In the genomic region with DNA sequence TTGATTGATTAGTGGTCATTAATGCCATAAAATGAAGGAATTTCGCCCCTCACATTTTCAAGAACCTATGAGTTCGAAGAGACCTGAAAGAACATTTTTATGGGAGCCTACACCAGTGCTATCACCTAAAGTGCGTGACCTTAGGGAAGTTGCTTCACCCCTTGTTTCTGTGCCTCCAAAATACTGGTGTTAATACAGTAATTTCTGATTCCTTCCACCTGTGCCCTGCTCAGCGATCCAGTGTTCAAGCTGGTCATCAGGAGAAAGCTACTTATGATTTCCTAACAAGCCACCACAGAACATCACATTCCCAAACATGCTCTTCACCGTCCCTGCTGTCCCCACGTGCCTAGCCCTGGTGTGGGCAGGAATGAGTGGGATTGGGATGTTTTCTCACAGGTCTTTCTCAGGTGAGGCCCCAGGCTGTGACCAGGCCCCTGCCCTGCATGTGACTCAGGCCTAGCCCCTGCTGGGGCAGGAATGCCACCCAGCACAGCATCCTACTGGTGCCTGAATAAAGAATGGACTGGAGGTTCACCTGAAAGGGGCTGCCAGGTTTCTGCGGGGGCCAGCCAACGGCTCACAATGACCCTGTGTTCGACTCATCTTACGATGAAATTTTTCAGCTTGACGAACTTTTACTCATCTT, we compare ENCODE assay signal across 1 cellular context.
TF ChIP-seq lines count a peak whose summit lies in the region.

No MANE protein-coding gene starts in this region.

TF ChIP-seq in GM23338, 12 proteins besides CTCF, POLR2A, EP300 and RAD21 (continued from another document):
- TF ChIP-seq, protein P1, sequence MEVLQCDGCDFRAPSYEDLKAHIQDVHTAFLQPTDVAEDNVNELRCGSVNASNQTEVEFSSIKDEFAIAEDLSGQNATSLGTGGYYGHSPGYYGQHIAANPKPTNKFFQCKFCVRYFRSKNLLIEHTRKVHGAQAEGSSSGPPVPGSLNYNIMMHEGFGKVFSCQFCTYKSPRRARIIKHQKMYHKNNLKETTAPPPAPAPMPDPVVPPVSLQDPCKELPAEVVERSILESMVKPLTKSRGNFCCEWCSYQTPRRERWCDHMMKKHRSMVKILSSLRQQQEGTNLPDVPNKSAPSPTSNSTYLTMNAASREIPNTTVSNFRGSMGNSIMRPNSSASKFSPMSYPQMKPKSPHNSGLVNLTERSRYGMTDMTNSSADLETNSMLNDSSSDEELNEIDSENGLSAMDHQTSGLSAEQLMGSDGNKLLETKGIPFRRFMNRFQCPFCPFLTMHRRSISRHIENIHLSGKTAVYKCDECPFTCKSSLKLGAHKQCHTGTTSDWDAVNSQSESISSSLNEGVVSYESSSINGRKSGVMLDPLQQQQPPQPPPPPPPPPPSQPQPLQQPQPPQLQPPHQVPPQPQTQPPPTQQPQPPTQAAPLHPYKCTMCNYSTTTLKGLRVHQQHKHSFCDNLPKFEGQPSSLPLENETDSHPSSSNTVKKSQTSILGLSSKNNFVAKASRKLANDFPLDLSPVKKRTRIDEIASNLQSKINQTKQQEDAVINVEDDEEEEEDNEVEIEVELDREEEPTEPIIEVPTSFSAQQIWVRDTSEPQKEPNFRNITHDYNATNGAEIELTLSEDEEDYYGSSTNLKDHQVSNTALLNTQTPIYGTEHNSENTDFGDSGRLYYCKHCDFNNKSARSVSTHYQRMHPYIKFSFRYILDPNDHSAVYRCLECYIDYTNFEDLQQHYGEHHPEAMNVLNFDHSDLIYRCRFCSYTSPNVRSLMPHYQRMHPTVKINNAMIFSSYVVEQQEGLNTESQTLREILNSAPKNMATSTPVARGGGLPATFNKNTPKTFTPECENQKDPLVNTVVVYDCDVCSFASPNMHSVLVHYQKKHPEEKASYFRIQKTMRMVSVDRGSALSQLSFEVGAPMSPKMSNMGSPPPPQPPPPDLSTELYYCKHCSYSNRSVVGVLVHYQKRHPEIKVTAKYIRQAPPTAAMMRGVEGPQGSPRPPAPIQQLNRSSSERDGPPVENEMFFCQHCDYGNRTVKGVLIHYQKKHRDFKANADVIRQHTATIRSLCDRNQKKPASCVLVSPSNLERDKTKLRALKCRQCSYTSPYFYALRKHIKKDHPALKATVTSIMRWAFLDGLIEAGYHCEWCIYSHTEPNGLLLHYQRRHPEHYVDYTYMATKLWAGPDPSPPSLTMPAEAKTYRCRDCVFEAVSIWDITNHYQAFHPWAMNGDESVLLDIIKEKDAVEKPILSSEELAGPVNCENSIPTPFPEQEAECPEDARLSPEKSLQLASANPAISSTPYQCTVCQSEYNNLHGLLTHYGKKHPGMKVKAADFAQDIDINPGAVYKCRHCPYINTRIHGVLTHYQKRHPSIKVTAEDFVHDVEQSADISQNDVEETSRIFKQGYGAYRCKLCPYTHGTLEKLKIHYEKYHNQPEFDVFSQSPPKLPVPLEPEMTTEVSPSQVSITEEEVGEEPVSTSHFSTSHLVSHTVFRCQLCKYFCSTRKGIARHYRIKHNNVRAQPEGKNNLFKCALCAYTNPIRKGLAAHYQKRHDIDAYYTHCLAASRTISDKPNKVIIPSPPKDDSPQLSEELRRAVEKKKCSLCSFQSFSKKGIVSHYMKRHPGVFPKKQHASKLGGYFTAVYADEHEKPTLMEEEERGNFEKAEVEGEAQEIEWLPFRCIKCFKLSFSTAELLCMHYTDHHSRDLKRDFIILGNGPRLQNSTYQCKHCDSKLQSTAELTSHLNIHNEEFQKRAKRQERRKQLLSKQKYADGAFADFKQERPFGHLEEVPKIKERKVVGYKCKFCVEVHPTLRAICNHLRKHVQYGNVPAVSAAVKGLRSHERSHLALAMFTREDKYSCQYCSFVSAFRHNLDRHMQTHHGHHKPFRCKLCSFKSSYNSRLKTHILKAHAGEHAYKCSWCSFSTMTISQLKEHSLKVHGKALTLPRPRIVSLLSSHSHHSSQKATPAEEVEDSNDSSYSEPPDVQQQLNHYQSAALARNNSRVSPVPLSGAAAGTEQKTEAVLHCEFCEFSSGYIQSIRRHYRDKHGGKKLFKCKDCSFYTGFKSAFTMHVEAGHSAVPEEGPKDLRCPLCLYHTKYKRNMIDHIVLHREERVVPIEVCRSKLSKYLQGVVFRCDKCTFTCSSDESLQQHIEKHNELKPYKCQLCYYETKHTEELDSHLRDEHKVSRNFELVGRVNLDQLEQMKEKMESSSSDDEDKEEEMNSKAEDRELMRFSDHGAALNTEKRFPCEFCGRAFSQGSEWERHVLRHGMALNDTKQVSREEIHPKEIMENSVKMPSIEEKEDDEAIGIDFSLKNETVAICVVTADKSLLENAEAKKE (CRISPR knock-in tag; IDR thresholded peaks at IDR 0.05): no peak
- TF ChIP-seq ZNF331 (CRISPR knock-in tag; IDR thresholded peaks at IDR 0.05; ENCODE audit: low read depth): no peak
